In the genomic region with DNA sequence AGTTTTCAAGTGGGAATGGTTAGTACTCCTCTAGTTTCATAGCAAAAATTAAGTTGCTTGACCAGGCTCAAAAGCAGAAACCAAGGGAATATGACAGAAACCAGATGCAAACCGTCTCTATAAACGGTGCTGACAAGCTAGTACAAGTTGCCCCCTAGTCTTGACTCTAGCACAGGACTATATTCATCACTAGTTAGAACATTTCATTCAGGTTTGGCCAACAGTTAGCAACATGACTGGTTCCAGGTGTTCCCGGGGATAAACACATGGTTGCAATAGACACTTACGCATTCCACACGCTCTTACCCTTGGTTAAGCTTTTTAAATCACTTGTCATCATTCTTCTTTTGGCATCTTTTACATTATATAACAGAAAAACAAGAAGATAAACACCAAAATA, we compare ENCODE assay signal across 14 cellular contexts.
"Had no signal": no experiment of that assay in that cellular context is flagged by ENCODE, and none has a peak within 500 bp of the region (broad histone marks: within the 10 kb centered on the region; RNA-seq: fewer than 3 reads in every experiment).

No MANE protein-coding gene starts in this region.

- H3K27ac Mint-ChIP-seq: activated CD4-positive, alpha-beta memory T cell treated with anti-CD3 and anti-CD28 coated beads, Interleukin-2, amount 10 ng/mL, durations not matched to agents 7 days and 5 days; activated naive CD4-positive, alpha-beta T cell treated with anti-CD3 and anti-CD28 coated beads, Interleukin-2, amount 10 ng/mL, durations not matched to agents 7 days and 5 days; activated T-helper 2 cell treated with anti-CD3 and anti-CD28 coated beads, Interferon-gamma antibody, Interleukin-2, Interleukin-4, amounts not matched to agents 10 μg/mL and 5 μg/mL and 100 μg/mL, durations not matched to agents 14 hours and 24 hours and 36 hours had no signal

- ATAC-seq: gastrocnemius medialis, pancreas had no signal

- H3K9me3 ChIP-seq: gastrocnemius medialis, pancreas had no signal

- H3K27me3 Mint-ChIP-seq: activated CD4-positive, alpha-beta memory T cell treated with anti-CD3 and anti-CD28 coated beads, Interleukin-2, amount 10 ng/mL, durations not matched to agents 7 days and 5 days; activated naive CD4-positive, alpha-beta T cell treated with anti-CD3 and anti-CD28 coated beads, Interleukin-2, amount 10 ng/mL, durations not matched to agents 7 days and 5 days had no signal

- DNase-seq: activated CD4-positive, alpha-beta memory T cell treated with anti-CD3 and anti-CD28 coated beads, Interleukin-2, amount 10 ng/mL, durations not matched to agents 7 days and 5 days; activated CD4-positive, CD25-positive, alpha-beta regulatory T cell treated with anti-CD3 and anti-CD28 coated beads, Interleukin-2, amount 50 U/mL, for 72 hours; activated CD8-positive, alpha-beta memory T cell treated with anti-CD3 and anti-CD28 coated beads, Interleukin-2, amount 50 U/mL, for 48 hours; activated naive CD4-positive, alpha-beta T cell treated with anti-CD3 and anti-CD28 coated beads, Interleukin-2, amount 10 ng/mL, durations not matched to agents 7 days and 5 days; dermis blood vessel endothelial cell; gastrocnemius medialis; kidney; midbrain; pancreas; T-helper 9 cell; trophoblast cell had no signal

- FAIRE-seq: kidney, pancreas had no signal

- H3K4me1 ChIP-seq: gastrocnemius medialis, pancreas had no signal

- H3K27me3 ChIP-seq: gastrocnemius medialis, hepatocyte, pancreas had no signal

- H3K4me3 ChIP-seq: gastrocnemius medialis, hepatocyte, pancreas, skin epidermis had no signal

- H3K4me3 Mint-ChIP-seq: activated CD4-positive, alpha-beta memory T cell treated with anti-CD3 and anti-CD28 coated beads, Interleukin-2, amount 10 ng/mL, durations not matched to agents 7 days and 5 days; activated naive CD4-positive, alpha-beta T cell treated with anti-CD3 and anti-CD28 coated beads, Interleukin-2, amount 10 ng/mL, durations not matched to agents 7 days and 5 days had no signal

- H3K27ac ChIP-seq: gastrocnemius medialis, hepatocyte, pancreas had no signal
